9 cellular contexts compared by ENCODE assay signal in genomic region chr7:55515569-55516279, GRCh38. TPM values are rescaled to one million over a fixed set of nuclear protein-coding genes. Genes with fewer than 3 reads are reported as not detected.
DNase-seq lines count a peak whose midpoint lies in the region; ATAC-seq and TF ChIP-seq lines count a peak whose summit lies in the region.
"Had no signal": no experiment of that assay in that cellular context is flagged by ENCODE, and none has a peak within 500 bp of the region (broad histone marks: within the 10 kb centered on the region; RNA-seq: fewer than 3 reads in every experiment).

No MANE protein-coding gene starts in this region.

- POLR2A ChIA-PET in MCF 10A (lab: Yijun Ruan, JAX): no interaction called here
- POLR2A ChIA-PET in activated CD8-positive, alpha-beta T cell treated with anti-CD3 and anti-CD28 coated beads for 36 hours (lab: Charles Lee): interaction anchor here (1.0 kb wide), 1 partner anchor 15 kb away, joined by 3 read pairs; no protein-coding TSS in a partner anchor

- H2BK5ac ChIP-seq in trophoblast cell (ENCODE audit: low read depth, low read length, poor library complexity): no peak overlapping the region

- CTCF ChIA-PET in MCF 10A (lab: Yijun Ruan, JAX): interaction anchor here (0.9 to 1.0 kb wide), 2 partner anchors 11 to 83 kb away, joined by 3 read pairs; no protein-coding TSS in a partner anchor
- CTCF ChIA-PET in activated CD8-positive, alpha-beta T cell treated with anti-CD3 and anti-CD28 coated beads for 36 hours (lab: Charles Lee): interaction anchor here (1.3 to 2.7 kb wide), 3 partner anchors 9 to 18 kb away, joined by 4 to 7 read pairs (median 5); no protein-coding TSS in a partner anchor

- no peaks in the 10 kb centered on the region for H3K27me3 Mint-ChIP-seq in MCF 10A (ENCODE audit: insufficient read depth, unreplicated experiment)
- H3K27me3 Mint-ChIP-seq in activated CD8-positive, alpha-beta T cell treated with anti-CD3 and anti-CD28 coated beads for 36 hours: no peaks in the 10 kb centered on the region
- no peaks in the 10 kb centered on the region for H3K27me3 Mint-ChIP-seq in stimulated activated naive B cell treated with anti-CD40 and anti-IgM and Interleukin-4, amounts not matched to agents 10 μg/mL and 1 μg/mL and 100 μg/mL, for 72 hours

- no peaks in the 10 kb centered on the region for H3K4me1 Mint-ChIP-seq in MCF 10A (ENCODE audit: insufficient read depth, unreplicated experiment)
- H3K4me1 Mint-ChIP-seq in activated CD8-positive, alpha-beta T cell treated with anti-CD3 and anti-CD28 coated beads for 36 hours (ENCODE audit: low read depth): peaks cover 35% of the 10 kb centered on the region
- peaks cover 73 to 93% of the 10 kb centered on the region in 2 donors for H3K4me1 Mint-ChIP-seq in stimulated activated naive B cell treated with anti-CD40 and anti-IgM and Interleukin-4, amounts not matched to agents 10 μg/mL and 1 μg/mL and 100 μg/mL, for 72 hours

- H3K27ac ChIP-seq in breast epithelium: no peak overlapping the region
- no peak overlapping the region for H3K27ac ChIP-seq in trophoblast cell (ENCODE audit: low read depth, low read length)

- H2BK12ac ChIP-seq in trophoblast cell (ENCODE audit: low read length): no peak overlapping the region

- no peaks in the 10 kb centered on the region for H3K79me1 ChIP-seq in trophoblast cell (ENCODE audit: low read length)

- peaks cover 31% of the 10 kb centered on the region for H3K36me3 Mint-ChIP-seq in MCF 10A (ENCODE audit: insufficient read depth, unreplicated experiment)
- peaks cover 20% of the 10 kb centered on the region for H3K36me3 Mint-ChIP-seq in activated CD8-positive, alpha-beta T cell treated with anti-CD3 and anti-CD28 coated beads for 36 hours (ENCODE audit: low read depth)
- H3K36me3 Mint-ChIP-seq in stimulated activated naive B cell treated with anti-CD40 and anti-IgM and Interleukin-4, amounts not matched to agents 10 μg/mL and 1 μg/mL and 100 μg/mL, for 72 hours: peaks cover 74 to 86% of the 10 kb centered on the region in 2 donors

- H3K4me3 ChIP-seq in breast epithelium (no peak overlapping the region), foreskin fibroblast (ENCODE audit: low read depth in 1 of 2, low read length in 2 of 2) (no peak overlapping the region), trophoblast cell (ENCODE audit: low read depth, low read length) (no peak overlapping the region)

- H3K27ac Mint-ChIP-seq in MCF 10A (ENCODE audit: low read depth, unreplicated experiment): peak overlapping the region; percentile 21
- peak overlapping the region; percentile 21 for H3K27ac Mint-ChIP-seq in activated CD8-positive, alpha-beta T cell treated with anti-CD3 and anti-CD28 coated beads for 36 hours
- H3K27ac Mint-ChIP-seq in stimulated activated naive B cell treated with anti-CD40 and anti-IgM and Interleukin-4, amounts not matched to agents 10 μg/mL and 1 μg/mL and 100 μg/mL, for 72 hours: peak overlapping the region; percentile 75

- no peaks in the 10 kb centered on the region for H3K9me3 ChIP-seq in breast epithelium
- H3K9me3 ChIP-seq in trophoblast cell (ENCODE audit: insufficient read depth, low read depth, low read length): no peaks in the 10 kb centered on the region

- no peak overlapping the region for H3K23ac ChIP-seq in trophoblast cell (ENCODE audit: low read length)

- no peaks in the 10 kb centered on the region for H3K79me2 ChIP-seq in trophoblast cell (ENCODE audit: control insufficient read depth, insufficient read depth, low read length, poor library complexity)

- peak; percentile 37 for ATAC-seq in HG02852 (IDR thresholded peaks at IDR 0.05; ENCODE audit: unreplicated experiment)
- no peak for ATAC-seq in activated CD8-positive, alpha-beta T cell treated with anti-CD3 and anti-CD28 coated beads for 36 hours
- peak in 1 of 2 donors; percentile 28 for ATAC-seq in stimulated activated naive B cell treated with anti-CD40 and anti-IgM and Interleukin-4, amounts not matched to agents 10 μg/mL and 1 μg/mL and 100 μg/mL, for 72 hours (replicated peaks)

- H3K27me3 ChIP-seq in breast epithelium (no peaks in the 10 kb centered on the region), trophoblast cell (ENCODE audit: insufficient read depth, low read length) (no peaks in the 10 kb centered on the region)

- no peak overlapping the region for H3K9ac ChIP-seq in trophoblast cell (ENCODE audit: low read length)

- H3K4me3 Mint-ChIP-seq in MCF 10A (ENCODE audit: unreplicated experiment): no peak overlapping the region
- H3K4me3 Mint-ChIP-seq in activated CD8-positive, alpha-beta T cell treated with anti-CD3 and anti-CD28 coated beads for 36 hours: no peak overlapping the region
- H3K4me3 Mint-ChIP-seq in stimulated activated naive B cell treated with anti-CD40 and anti-IgM and Interleukin-4, amounts not matched to agents 10 μg/mL and 1 μg/mL and 100 μg/mL, for 72 hours: peak overlapping the region; percentile 26 to 72

- no peak overlapping the region for H3K4me2 ChIP-seq in trophoblast cell (ENCODE audit: low read length)

- TF ChIP-seq POLR2A in breast epithelium (IDR thresholded peaks at IDR 0.05): no peak

- BruUV-seq in MCF 10A (replicated peaks; lab: Mats Ljungman, UMichigan): no TSS peak

- TF ChIP-seq CTCF in MCF 10A (IDR thresholded peaks at IDR 0.05; ENCODE audit: unreplicated experiment): no peak
- no peak for TF ChIP-seq CTCF in breast epithelium (IDR thresholded peaks at IDR 0.05)
- TF ChIP-seq CTCF in activated CD8-positive, alpha-beta T cell treated with anti-CD3 and anti-CD28 coated beads for 36 hours (IDR thresholded peaks at IDR 0.05): no peak
- no peak for TF ChIP-seq CTCF in foreskin fibroblast (IDR thresholded peaks at IDR 0.05; ENCODE audit: low read depth, low read length)

- H4K8ac ChIP-seq in trophoblast cell (ENCODE audit: low read depth, low read length): no peak overlapping the region

- no peak overlapping the region for H3K14ac ChIP-seq in trophoblast cell (ENCODE audit: low read length)

- no peak for DNase-seq in MCF 10A (ENCODE audit: unreplicated experiment)
- no peak for DNase-seq in breast epithelium (ENCODE audit: low spot score in 2 of 2)
- no peak for DNase-seq in activated CD8-positive, alpha-beta T cell treated with anti-CD3 and anti-CD28 coated beads for 36 hours
- no peak for DNase-seq in stimulated activated naive B cell treated with anti-CD40 and anti-IgM and Interleukin-4, amounts not matched to agents 10 μg/mL and 1 μg/mL and 100 μg/mL, for 72 hours
- DNase-seq in foreskin fibroblast: no peak
- no peak for DNase-seq in SW480 (ENCODE audit: low spot score)
- no peak for DNase-seq in trophoblast cell
- DNase-seq: activated CD8-positive, alpha-beta memory T cell treated with anti-CD3 and anti-CD28 coated beads for 24 hours had no signal

- H3K4ac ChIP-seq in trophoblast cell (ENCODE audit: low read depth, low read length): no peak overlapping the region

- no CpG with 5 or more reads among the region's 13 CpGs for WGBS in trophoblast cell (ENCODE audit: extremely low coverage, insufficient coverage, insufficient read length)

- no peak overlapping the region for H2AFZ ChIP-seq in trophoblast cell (ENCODE audit: insufficient read depth, low read length, poor library complexity)

- no peaks in the 10 kb centered on the region for H3K9me3 Mint-ChIP-seq in MCF 10A (ENCODE audit: unreplicated experiment)
- H3K9me3 Mint-ChIP-seq in activated CD8-positive, alpha-beta T cell treated with anti-CD3 and anti-CD28 coated beads for 36 hours: no peaks in the 10 kb centered on the region
- H3K9me3 Mint-ChIP-seq in stimulated activated naive B cell treated with anti-CD40 and anti-IgM and Interleukin-4, amounts not matched to agents 10 μg/mL and 1 μg/mL and 100 μg/mL, for 72 hours: no peaks in the 10 kb centered on the region

- no peak overlapping the region for H2BK120ac ChIP-seq in trophoblast cell (ENCODE audit: insufficient read depth, low read length, poor library complexity)

- H3K36me3 ChIP-seq in breast epithelium: no peaks in the 10 kb centered on the region
- H3K36me3 ChIP-seq in trophoblast cell (ENCODE audit: control insufficient read depth in 1 of 2, insufficient read depth in 2 of 2, low read length in 2 of 2): peaks cover 3 to 14% of the 10 kb centered on the region in 2 experiments

- H3K4me1 ChIP-seq in breast epithelium (no peaks in the 10 kb centered on the region), trophoblast cell (ENCODE audit: control insufficient read depth in 1 of 2, insufficient read depth in 2 of 2, low read length in 2 of 2) (peaks cover 0 to 4% of the 10 kb centered on the region in 2 experiments)

- H3K18ac ChIP-seq in trophoblast cell (ENCODE audit: low read length): no peak overlapping the region

- intact Hi-C loops in MCF 10A (cut with micrococcal nuclease): no loop called here
- intact Hi-C loops in breast epithelium (cut with DNase I; ENCODE audit: low total_unique reads): no loop called here
- intact Hi-C loops in activated CD8-positive, alpha-beta T cell treated with anti-CD3 and anti-CD28 coated beads for 36 hours (cut with micrococcal nuclease): no loop called here

- H2AK5ac ChIP-seq in trophoblast cell (ENCODE audit: low read length): no peak overlapping the region

- no peak overlapping the region for H4K91ac ChIP-seq in trophoblast cell (ENCODE audit: low read depth, low read length)

- H4K12ac ChIP-seq in trophoblast cell (ENCODE audit: low read depth, low read length): no peak overlapping the region

RNA-seq across cellular contexts. Expression of gene VOPP1, which starts 56.6 kb away (rescaled TPM):
- total RNA-seq in MCF 10A (2022) (29.2 and 35.7 TPM in 2 replicates), breast epithelium (10 to 100 TPM; 28.2 to 42.6 (median 40.8) TPM)
- total RNA-seq in activated CD8-positive, alpha-beta T cell treated with anti-CD3 and anti-CD28 coated beads for 36 hours: 10 to 100 TPM; 32.6 to 34.7 TPM
- polyA plus RNA-seq in trophoblast cell (2013): 17.6 and 18.5 TPM in 2 replicates

Comparison
In these comparisons a context has a peak if more than half of its experiments do, and no peak if none do; other contexts are left out.
1. H3K27ac Mint-ChIP-seq: peak in every context shown above with its lines; median percentile 75 in stimulated activated naive B cell treated with anti-CD40 and anti-IgM and Interleukin-4, amounts not matched to agents 10 μg/mL and 1 μg/mL and 100 μg/mL, for 72 hours; 21 in MCF 10A; 21 in activated CD8-positive, alpha-beta T cell treated with anti-CD3 and anti-CD28 coated beads for 36 hours.
2. H3K4me3 Mint-ChIP-seq: peak in stimulated activated naive B cell treated with anti-CD40 and anti-IgM and Interleukin-4, amounts not matched to agents 10 μg/mL and 1 μg/mL and 100 μg/mL, for 72 hours (2 of 2); none in MCF 10A (single experiment) and activated CD8-positive, alpha-beta T cell treated with anti-CD3 and anti-CD28 coated beads for 36 hours (single experiment).